ENCODE assay signal across 12 cellular contexts in the genomic region with DNA sequence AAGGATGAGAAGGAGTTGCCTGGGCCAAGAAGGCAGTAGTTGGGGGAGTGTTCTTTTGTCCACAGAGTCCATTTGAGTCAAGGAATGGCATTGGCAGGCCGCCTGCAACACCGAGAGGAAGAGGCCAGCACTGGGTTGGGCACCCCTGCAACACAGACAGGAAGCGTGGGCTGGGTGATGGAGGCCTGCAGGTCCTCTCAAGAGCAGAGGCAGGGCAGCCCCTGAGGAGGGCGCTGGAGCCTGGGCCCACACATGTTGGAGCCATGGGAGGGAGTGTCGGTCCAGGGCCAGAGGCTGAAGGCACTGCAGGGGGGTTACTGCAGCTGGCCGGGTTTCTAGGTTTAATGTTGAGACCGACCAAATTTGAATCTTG.
DNase-seq lines count a peak whose midpoint lies in the region; ATAC-seq and TF ChIP-seq lines count a peak whose summit lies in the region.
"Had no signal": no experiment of that assay in that cellular context is flagged by ENCODE, and none has a peak within 500 bp of the region (broad histone marks: within the 10 kb centered on the region; RNA-seq: fewer than 3 reads in every experiment).

No MANE protein-coding gene starts in this region.

- no peaks in the 10 kb centered on the region for H3K36me3 Mint-ChIP-seq in stimulated activated effector memory CD8-positive, alpha-beta T cell treated with anti-CD3 and anti-CD28 coated beads, Interleukin-12 subunit alpha, Interleukin-12 subunit beta, amount 100 ng/mL, for 72 hours

- H3K9me3 Mint-ChIP-seq in stimulated activated effector memory CD8-positive, alpha-beta T cell treated with anti-CD3 and anti-CD28 coated beads, Interleukin-12 subunit alpha, Interleukin-12 subunit beta, amount 100 ng/mL, for 72 hours, result no peaks in the 10 kb centered on the region

- H3K27ac Mint-ChIP-seq in stimulated activated effector memory CD8-positive, alpha-beta T cell treated with anti-CD3 and anti-CD28 coated beads, Interleukin-12 subunit alpha, Interleukin-12 subunit beta, amount 100 ng/mL, for 72 hours, result peak overlapping the region; percentile 58

- peaks cover 16% of the 10 kb centered on the region for H3K4me1 Mint-ChIP-seq in stimulated activated effector memory CD8-positive, alpha-beta T cell treated with anti-CD3 and anti-CD28 coated beads, Interleukin-12 subunit alpha, Interleukin-12 subunit beta, amount 100 ng/mL, for 72 hours

- no peak overlapping the region for H3K4me3 ChIP-seq in Jurkat, Clone E6-1 (ENCODE audit: low read length)
- no peak overlapping the region for H3K4me3 ChIP-seq in choroid plexus epithelial cell (ENCODE audit: low read depth, low read length)
- H3K4me3 ChIP-seq: GM12878 had no signal

- H3K4me3 Mint-ChIP-seq in stimulated activated effector memory CD8-positive, alpha-beta T cell treated with anti-CD3 and anti-CD28 coated beads, Interleukin-12 subunit alpha, Interleukin-12 subunit beta, amount 100 ng/mL, for 72 hours, result no peak overlapping the region

- ATAC-seq in stimulated activated effector memory CD8-positive, alpha-beta T cell treated with anti-CD3 and anti-CD28 coated beads, Interleukin-12 subunit alpha, Interleukin-12 subunit beta, amount 100 ng/mL, for 72 hours, result no peak
- no peak for ATAC-seq in HG02623 (IDR thresholded peaks at IDR 0.05; ENCODE audit: unreplicated experiment)

- TF ChIP-seq CTCF in choroid plexus epithelial cell (conservative IDR thresholded peaks at IDR 0.05; ENCODE audit: low read depth, low read length), result peak; percentile 49

- peak; percentile 54 for DNase-seq in activated CD8-positive, alpha-beta memory T cell treated with anti-CD3 and anti-CD28 coated beads, Interleukin-2, amount 50 U/mL, for 48 hours
- DNase-seq in activated CD8-positive, alpha-beta memory T cell treated with anti-CD3 and anti-CD28 coated beads, Interleukin-2, amount 50 U/mL, for 4 hours, result no peak
- DNase-seq in Jurkat, Clone E6-1 (ENCODE audit: low read depth, low spot score), result peak; percentile 22
- DNase-seq in choroid plexus epithelial cell (ENCODE audit: low read depth) (peak; percentile 36), 8988T (no peak), NAMALWA (ENCODE audit: low spot score) (no peak)
- no peak for DNase-seq in stimulated activated effector memory CD8-positive, alpha-beta T cell treated with anti-CD3 and anti-CD28 coated beads, Interleukin-12 subunit alpha, Interleukin-12 subunit beta, amount 100 ng/mL, for 72 hours (ENCODE audit: low spot score in 2 of 2)
- DNase-seq: DMS153, midbrain, SW 1271 had no signal

Comparison
In these comparisons a context has a peak if more than half of its experiments do, and no peak if none do; other contexts are left out.
1. DNase-seq: peak in activated CD8-positive, alpha-beta memory T cell treated with anti-CD3 and anti-CD28 coated beads, Interleukin-2, amount 50 U/mL, for 48 hours (single experiment), Jurkat, Clone E6-1 (single experiment) and choroid plexus epithelial cell (single experiment); none in activated CD8-positive, alpha-beta memory T cell treated with anti-CD3 and anti-CD28 coated beads, Interleukin-2, amount 50 U/mL, for 4 hours (single experiment), stimulated activated effector memory CD8-positive, alpha-beta T cell treated with anti-CD3 and anti-CD28 coated beads, Interleukin-12 subunit alpha, Interleukin-12 subunit beta, amount 100 ng/mL, for 72 hours (0 of 2), 8988T (single experiment) and NAMALWA (single experiment).